In the genomic region with DNA sequence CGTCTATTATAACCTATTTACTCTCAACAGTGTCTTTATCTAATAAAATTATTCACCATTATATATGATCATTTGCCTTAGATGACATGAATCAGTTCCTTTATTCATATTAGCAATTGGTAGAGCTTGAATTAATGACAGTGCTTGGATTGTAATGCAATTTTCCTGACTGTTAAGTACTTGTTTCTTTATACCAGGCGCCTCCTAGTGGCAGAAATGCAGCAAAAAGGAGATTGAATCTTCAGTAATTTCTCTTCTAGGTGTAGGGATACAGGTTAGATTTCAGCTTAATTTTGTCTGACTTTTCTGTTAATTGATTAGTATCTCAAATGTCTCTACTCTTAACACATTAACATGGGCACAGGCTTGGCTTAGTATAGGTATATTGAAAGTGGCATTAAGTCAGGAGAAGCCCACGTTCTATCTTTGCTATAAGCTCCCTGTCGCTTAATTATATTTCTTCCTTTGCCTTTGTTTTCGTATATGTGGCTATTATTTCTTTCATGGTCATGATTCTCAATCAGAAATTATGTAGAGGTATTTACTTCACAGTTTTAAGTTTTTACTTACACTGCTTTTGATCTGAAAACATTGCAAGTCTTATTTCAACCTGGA, we compare ENCODE assay signal across 8 cellular contexts. TPM values are rescaled to one million over a fixed set of nuclear protein-coding genes. Genes with fewer than 3 reads are reported as not detected.
DNase-seq lines count a peak whose midpoint lies in the region; ATAC-seq and TF ChIP-seq lines count a peak whose summit lies in the region.

No MANE protein-coding gene starts in this region.

- intact Hi-C loops in HCT116 (cut with micrococcal nuclease): loop anchor here (5.0 kb wide), 1 partner anchor 195 kb away; no protein-coding TSS in a partner anchor

- no peak overlapping the region for H3K27ac ChIP-seq in HCT116 (ENCODE audit: low read depth, low read length)

- H3K36me3 ChIP-seq in BJ (ENCODE audit: control insufficient read depth, insufficient read depth, low read length) (no peaks in the 10 kb centered on the region), HCT116 (ENCODE audit: control insufficient read depth in 1 of 2, insufficient read depth in 2 of 2, low read length in 2 of 2) (no peaks in the 10 kb centered on the region)

- H3K27ac Mint-ChIP-seq in effector memory CD8-positive, alpha-beta T cell: no peak overlapping the region
- H3K27ac Mint-ChIP-seq in memory B cell: no peak overlapping the region

- peak overlapping the region; percentile 43 for H2AFZ ChIP-seq in HCT116 (ENCODE audit: low read depth, low read length, poor library complexity, severe bottlenecking)

- TF ChIP-seq POLR2A in HCT116 (IDR thresholded peaks at IDR 0.05; ENCODE audit: borderline replicate concordance, extremely low read depth, insufficient read depth, insufficient read length): no peak

- peak; percentile 59 for ATAC-seq in HCT116
- peak; percentile 47 for ATAC-seq in effector memory CD8-positive, alpha-beta T cell (replicated peaks)
- ATAC-seq in memory B cell (ENCODE audit: low read depth): no peak
- ATAC-seq in HG02852 (IDR thresholded peaks at IDR 0.05; ENCODE audit: unreplicated experiment): no peak

- RAD21 ChIA-PET in HCT116 (lab: Charles Lee; ENCODE audit: low non-redundant PET in 1 of 2, low total read pairs in 2 of 2, uncharacterized antibody in 2 of 2, unreplicated experiment in 2 of 2): no interaction called here

- no peaks in the 10 kb centered on the region for H3K9me2 ChIP-seq in HCT116 (ENCODE audit: insufficient read depth)

- no TSS peak for BruUV-seq in HCT116 (replicated peaks; lab: Mats Ljungman, UMichigan)

- no peak overlapping the region for H3K4me3 Mint-ChIP-seq in effector memory CD8-positive, alpha-beta T cell
- H3K4me3 Mint-ChIP-seq in memory B cell: no peak overlapping the region

- no peak overlapping the region for H3K9ac ChIP-seq in HCT116 (ENCODE audit: low read length)

- TF ChIP-seq CTCF in BJ (IDR thresholded peaks at IDR 0.05; ENCODE audit: insufficient read depth, low read depth, low read length) (peak; percentile 76), HCT116 (IDR thresholded peaks at IDR 0.05 in 2 of 3, conservative IDR thresholded peaks at IDR 0.05 in 1 of 3; ENCODE audit: borderline replicate concordance in 1 of 3, insufficient read depth in 1 of 3, low read depth in 2 of 3, low read length in 2 of 3) (peak; percentile 44 to 92 (median 59); a peak in 5 of 6 replicates)

- no peaks in the 10 kb centered on the region for H3K9me3 ChIP-seq in HCT116 (ENCODE audit: control insufficient read depth in 1 of 2, insufficient read depth in 1 of 2, low read depth in 1 of 2, low read length in 2 of 2)

- no peak overlapping the region for H3K4me2 ChIP-seq in HCT116 (ENCODE audit: low read length)

- H3K4me3 ChIP-seq in BJ (ENCODE audit: low read depth, low read length): no peak overlapping the region
- H3K4me3 ChIP-seq in HCT116 (replicated peaks in 1 of 2; ENCODE audit: low read depth in 1 of 2, low read length in 2 of 2): no peak overlapping the region

- H3K36me3 Mint-ChIP-seq in effector memory CD8-positive, alpha-beta T cell (ENCODE audit: insufficient read depth): no peaks in the 10 kb centered on the region
- H3K36me3 Mint-ChIP-seq in memory B cell: no peaks in the 10 kb centered on the region

- H3K27me3 ChIP-seq in BJ (ENCODE audit: control insufficient read depth, insufficient read depth, low read length) (peaks cover 6% of the 10 kb centered on the region), HCT116 (ENCODE audit: insufficient read depth, low read length) (no peaks in the 10 kb centered on the region; the same call in 1 of the 2 replicates)

- H3K4me1 Mint-ChIP-seq in effector memory CD8-positive, alpha-beta T cell (ENCODE audit: low read depth in 2 of 2): no peaks in the 10 kb centered on the region
- H3K4me1 Mint-ChIP-seq in memory B cell: no peaks in the 10 kb centered on the region

- POLR2A ChIA-PET in BJ (lab: Charles Lee): no interaction called here
- POLR2A ChIA-PET in HCT116 (lab: Charles Lee): no interaction called here

- no peaks in the 10 kb centered on the region for H4K20me1 ChIP-seq in HCT116 (ENCODE audit: insufficient read depth)

- H3K79me2 ChIP-seq in HCT116 (ENCODE audit: insufficient read depth, low read length): no peaks in the 10 kb centered on the region

- CTCF ChIA-PET in BJ (lab: Yijun Ruan, JAX): interaction anchor here (0.6 to 7.0 kb wide), 59 partner anchors 10 to 564 kb away, joined by 3 to 73 read pairs (median 4); partner anchors contain the start of gene LHFPL6
- CTCF ChIA-PET in HCT116 (lab: Charles Lee): interaction anchor here (0.5 to 2.6 kb wide), 28 partner anchors 9 to 1165 kb away, joined by 3 to 25 read pairs (median 4); partner anchors contain the start of gene LHFPL6

- DNase-seq in BJ (ENCODE audit: low read depth): no peak
- peak; percentile 46 for DNase-seq in HCT116 (ENCODE audit: low read depth, low spot score)
- DNase-seq in NCI-H345 (lab: John Stamatoyannopoulos, UW): peak; percentile 69
- peak; percentile 62 to 69 for DNase-seq in activated CD4-positive, alpha-beta T cell treated with anti-CD3 and anti-CD28 coated beads for 4 hours
- DNase-seq in effector memory CD8-positive, alpha-beta T cell: peak; percentile 41 to 47 (median 41)
- peak; percentile 31 to 35 for DNase-seq in memory B cell (ENCODE audit: low spot score in 2 of 2)
- peak; percentile 41 for DNase-seq in stimulated activated naive CD4-positive, alpha-beta T cell treated with Interleukin-2 at 50 U/mL for 16 hours (lab: John Stamatoyannopoulos, UW)

- H3K27me3 Mint-ChIP-seq in effector memory CD8-positive, alpha-beta T cell: peaks cover 16 to 20% of the 10 kb centered on the region in 2 donors
- H3K27me3 Mint-ChIP-seq in memory B cell: peaks cover 10% of the 10 kb centered on the region

- no peaks in the 10 kb centered on the region for H3K9me3 Mint-ChIP-seq in effector memory CD8-positive, alpha-beta T cell
- no peaks in the 10 kb centered on the region for H3K9me3 Mint-ChIP-seq in memory B cell

- TF ChIP-seq RAD21 in HCT116 (IDR thresholded peaks at IDR 0.05; ENCODE audit: low read depth): peak; percentile 58

- H3K4me1 ChIP-seq in HCT116 (ENCODE audit: control insufficient read depth in 1 of 2, insufficient read depth in 2 of 2, low read length in 2 of 2): no peaks in the 10 kb centered on the region

TF ChIP-seq in HCT116, 20 proteins besides CTCF, POLR2A, EP300 and RAD21:
- TF ChIP-seq TCF7L2 (IDR thresholded peaks at IDR 0.05; ENCODE audit: borderline replicate concordance, extremely low read depth, insufficient read depth, insufficient read length): no peak
- TF ChIP-seq CEBPB (IDR thresholded peaks at IDR 0.05; ENCODE audit: low read depth): no peak
- no peak for TF ChIP-seq SIN3A (IDR thresholded peaks at IDR 0.05; ENCODE audit: low read depth)
TF ChIP-seq in HCT116: peak in this region for 0.

RNA-seq across cellular contexts. Expression of gene LHFPL6, which starts 9.1 kb away (rescaled TPM):
- 43.9 and 69.0 TPM in 2 replicates for polyA plus RNA-seq in BJ (2011; rRNA removed)
- polyA minus RNA-seq in BJ (2011; rRNA and poly(A)+ RNA removed): 30.1 and 32.9 TPM in 2 replicates
- total RNA-seq in HCT116 (2021; ENCODE audit: unreplicated experiment): 0.22 TPM
- 0.04 and 0.17 TPM in 2 replicates for polyA plus RNA-seq in HCT116 (2012)

RNA-seq across cellular contexts. Expression of gene COG6, which starts 43.3 kb away (rescaled TPM):
- polyA plus RNA-seq in BJ (2011; rRNA removed): 14.4 and 26.7 TPM in 2 replicates
- 11.2 and 12.2 TPM in 2 replicates for polyA minus RNA-seq in BJ (2011; rRNA and poly(A)+ RNA removed)
- total RNA-seq in HCT116 (2021; ENCODE audit: unreplicated experiment): 33.6 TPM
- 7.5 and 10.7 TPM in 2 replicates for polyA plus RNA-seq in HCT116 (2012)

Comparison
In these comparisons a context has a peak if more than half of its experiments do, and no peak if none do; other contexts are left out.
1. ATAC-seq: peak in HCT116 (single experiment) and effector memory CD8-positive, alpha-beta T cell (single experiment); none in memory B cell (single experiment) and HG02852 (single experiment).